ENCODE assay signal across 20 cellular contexts in the genomic region with DNA sequence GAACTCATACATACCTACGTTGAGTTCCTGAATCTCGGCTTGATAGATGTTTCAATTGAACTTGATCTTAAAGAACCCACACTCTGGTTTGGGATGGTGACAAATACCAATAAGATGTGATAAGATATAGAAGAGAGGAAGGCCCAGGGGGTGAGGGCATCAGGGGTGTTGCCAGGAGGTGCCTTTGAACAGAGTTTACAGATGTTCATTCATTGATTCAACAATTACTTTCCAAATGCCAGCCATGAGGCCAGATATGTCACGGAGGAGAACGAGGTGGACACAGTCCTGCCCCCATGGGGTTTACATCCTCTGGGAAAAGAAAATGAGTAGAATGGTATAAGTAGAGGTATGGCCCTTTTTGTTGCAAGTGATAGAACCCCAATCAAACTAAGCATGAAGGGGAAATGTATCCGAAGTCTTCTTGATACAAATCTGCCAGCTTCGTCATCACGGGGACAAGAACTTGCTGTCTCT. TPM values are rescaled to one million over a fixed set of nuclear protein-coding genes. Genes with fewer than 3 reads are reported as not detected.
DNase-seq lines count a peak whose midpoint lies in the region; ATAC-seq and TF ChIP-seq lines count a peak whose summit lies in the region.
"Had no signal": no experiment of that assay in that cellular context is flagged by ENCODE, and none has a peak within 500 bp of the region (broad histone marks: within the 10 kb centered on the region; RNA-seq: fewer than 3 reads in every experiment).

No MANE protein-coding gene starts in this region.

- H3K4me3 Mint-ChIP-seq in glutamatergic neuron (ENCODE audit: unreplicated experiment) (peak overlapping the region; percentile 66), neural crest cell (peak overlapping the region; percentile 20), Caco-2 (ENCODE audit: unreplicated experiment) (no peak overlapping the region)
- H3K4me3 Mint-ChIP-seq: activated B cell treated with CpG ODN at 0.5 μM for 24 hours had no signal

- H3K4me1 Mint-ChIP-seq in glutamatergic neuron (ENCODE audit: low read depth, unreplicated experiment) (peaks cover 9% of the 10 kb centered on the region), neural crest cell (peaks cover 5% of the 10 kb centered on the region), Caco-2 (ENCODE audit: low read depth, unreplicated experiment) (no peaks in the 10 kb centered on the region)

- H3K27me3 Mint-ChIP-seq in glutamatergic neuron (ENCODE audit: unreplicated experiment) = peaks cover 37% of the 10 kb centered on the region
- H3K27me3 Mint-ChIP-seq in neural crest cell (ENCODE audit: low read depth) = peaks cover 84% of the 10 kb centered on the region
- H3K27me3 Mint-ChIP-seq in Caco-2 (ENCODE audit: insufficient read depth, unreplicated experiment) = peaks cover 21% of the 10 kb centered on the region

- H3K4me1 ChIP-seq in left ventricle myocardium inferior = peaks cover 29% of the 10 kb centered on the region
- H3K4me1 ChIP-seq in heart right ventricle = peaks cover 8 to 30% (median 24%) of the 10 kb centered on the region in 9 donors
- H3K4me1 ChIP-seq in Caco-2 = peaks cover 4% of the 10 kb centered on the region; the same call in 1 of the 2 replicates

- H3K27ac ChIP-seq in left ventricle myocardium inferior (replicated peaks) (no peak overlapping the region), heart right ventricle (no peak overlapping the region), WERI-Rb-1 (no peak overlapping the region)
- H3K27ac ChIP-seq: pancreas, right atrium auricular region had no signal

- H3K27ac Mint-ChIP-seq in glutamatergic neuron (ENCODE audit: unreplicated experiment) (no peak overlapping the region), neural crest cell (ENCODE audit: unreplicated experiment) (no peak overlapping the region), Caco-2 (ENCODE audit: unreplicated experiment) (no peak overlapping the region)
- H3K27ac Mint-ChIP-seq: activated B cell treated with CpG ODN at 0.5 μM for 24 hours, IgD-negative memory B cell had no signal

- 64 to 68% methylated on average over 7 of the region's 7 CpGs for WGBS in heart right ventricle, 2 donors

- H3K27me3 ChIP-seq in left ventricle myocardium inferior (ENCODE audit: low read depth) = peaks cover 74% of the 10 kb centered on the region
- peaks cover 27 to 71% (median 56%) of the 10 kb centered on the region in 7 donors for H3K27me3 ChIP-seq in heart right ventricle
- H3K27me3 ChIP-seq in WERI-Rb-1 (ENCODE audit: insufficient read depth, low read depth, severe bottlenecking) = no peaks in the 10 kb centered on the region
- peaks cover 5% of the 10 kb centered on the region; the same call in 1 of the 2 replicates for H3K27me3 ChIP-seq in Caco-2 (replicated peaks; ENCODE audit: control insufficient read depth, insufficient read depth, low read length)

- DNase-seq in left ventricle myocardium inferior (no peak), heart right ventricle (no peak), glutamatergic neuron (no peak), neural crest cell (ENCODE audit: low read depth, low spot score) (no peak), WERI-Rb-1 (no peak), Caco-2 (no peak)
- DNase-seq: activated B cell treated with CpG ODN at 0.5 μM for 24 hours, cerebellar nuclear complex, GF-D8, naive B cell, NCI-H1417, NCI-H2081 treated with DMSO at 0.1 percent for 48 hours had no signal

- H3K4me3 ChIP-seq in left ventricle myocardium inferior (peak overlapping the region; percentile 44), heart right ventricle (peak overlapping the region in 1 of 10 donors; percentile 35), WERI-Rb-1 (ENCODE audit: low read depth, low read length) (no peak overlapping the region), Caco-2 (ENCODE audit: low read depth, low read length) (no peak overlapping the region)

- ATAC-seq in heart right ventricle (no peak), GM21529 (IDR thresholded peaks at IDR 0.05; ENCODE audit: unreplicated experiment) (no peak), esophagus mucosa (no peak)

- H3K36me3 Mint-ChIP-seq in glutamatergic neuron (ENCODE audit: unreplicated experiment) = peaks cover 11% of the 10 kb centered on the region
- no peaks in the 10 kb centered on the region for H3K36me3 Mint-ChIP-seq in neural crest cell (ENCODE audit: low read depth)
- H3K36me3 Mint-ChIP-seq in Caco-2 (ENCODE audit: insufficient read depth, unreplicated experiment) = no peaks in the 10 kb centered on the region
- H3K36me3 Mint-ChIP-seq: CD8-positive, alpha-beta memory T cell; IgD-negative memory B cell had no signal

- TF ChIP-seq CTCF in left ventricle myocardium inferior (IDR thresholded peaks at IDR 0.05; ENCODE audit: borderline replicate concordance) = no peak
- no peak for TF ChIP-seq CTCF in heart right ventricle (IDR thresholded peaks at IDR 0.05)
- no peak for TF ChIP-seq CTCF in glutamatergic neuron (IDR thresholded peaks at IDR 0.05; ENCODE audit: partially characterized antibody, unreplicated experiment)
- TF ChIP-seq CTCF in neural crest cell (conservative IDR thresholded peaks at IDR 0.05) = no peak
- no peak for TF ChIP-seq CTCF in WERI-Rb-1 (IDR thresholded peaks at IDR 0.05; ENCODE audit: low read depth, low read length)
- TF ChIP-seq CTCF in Caco-2 (IDR thresholded peaks at IDR 0.05; ENCODE audit: insufficient read depth in 1 of 2, low read depth in 1 of 2, low read length in 1 of 2, severe bottlenecking in 1 of 2, unreplicated experiment in 1 of 2) = no peak

- BruUV-seq in Caco-2 (replicated peaks; lab: Mats Ljungman, UMichigan) = no TSS peak

- CTCF ChIA-PET in Caco-2 (lab: Charles Lee) = no interaction called here

- H3K9me3 Mint-ChIP-seq in glutamatergic neuron (ENCODE audit: unreplicated experiment) (peaks cover 19% of the 10 kb centered on the region), neural crest cell (no peaks in the 10 kb centered on the region), Caco-2 (ENCODE audit: unreplicated experiment) (no peaks in the 10 kb centered on the region)
- H3K9me3 Mint-ChIP-seq: activated B cell treated with CpG ODN at 0.5 μM for 24 hours had no signal

- H3K9me3 ChIP-seq in left ventricle myocardium inferior (replicated peaks) (peaks cover 10% of the 10 kb centered on the region), heart right ventricle (peaks cover 0 to 18% (median 0%) of the 10 kb centered on the region in 11 donors), WERI-Rb-1 (ENCODE audit: severe bottlenecking) (peaks cover 13% of the 10 kb centered on the region), Caco-2 (no peaks in the 10 kb centered on the region)
- H3K9me3 ChIP-seq: pancreas had no signal

- intact Hi-C loops in left ventricle myocardium inferior (cut with micrococcal nuclease) = no loop called here
- intact Hi-C loops in heart right ventricle (cut with DNase I) = loop anchor here in 5 of 10 donors (2.0 to 10.0 kb wide), 7 partner anchors 28 to 236 kb away; partner anchors contain the start of genes ISG20L2 (in 1 of the 5), METTL25B (in 1 of the 5) and PEAR1 (in 1 of the 5)
- intact Hi-C loops in Caco-2 (cut with micrococcal nuclease; ENCODE audit: unreplicated experiment) = loop anchor here (10.0 kb wide), 1 partner anchor 154 kb away; no protein-coding TSS in a partner anchor

- POLR2A ChIA-PET in Caco-2 (lab: Charles Lee) = no interaction called here

- H3K36me3 ChIP-seq in left ventricle myocardium inferior (peaks cover 24% of the 10 kb centered on the region), heart right ventricle (peaks cover 0 to 24% (median 4%) of the 10 kb centered on the region in 9 donors), WERI-Rb-1 (no peaks in the 10 kb centered on the region), Caco-2 (ENCODE audit: control insufficient read depth, insufficient read depth, low read length) (no peaks in the 10 kb centered on the region)
- H3K36me3 ChIP-seq: pancreas, right atrium auricular region had no signal

RNA-seq across cellular contexts. Expression of gene LRRC71, which starts 0.7 kb away (rescaled TPM):
- total RNA-seq in left ventricle myocardium inferior (0.27 TPM), heart right ventricle (under 1 TPM in 3 of 10 donors, not detected in 7; 0.15 to 0.38 (median 0.35) TPM), glutamatergic neuron (ENCODE audit: unreplicated experiment) (not detected), neural crest cell (not detected in 2 replicates), Caco-2 (2022) (not detected in 2 replicates), esophagus mucosa (not detected)
- under 1 TPM; 0.06 to 0.51 TPM for polyA plus RNA-seq in heart right ventricle
- total RNA-seq: activated B cell treated with CpG ODN at 0.5 μM for 24 hours; CD8-positive, alpha-beta memory T cell; M059J; pancreas; right atrium auricular region; Right ventricle myocardium superior had no signal
- polyA plus RNA-seq: CD8-positive, alpha-beta memory T cell; IgD-negative memory B cell had no signal

RNA-seq across cellular contexts. Expression of gene PEAR1, which starts 27.6 kb away (rescaled TPM):
- total RNA-seq in left ventricle myocardium inferior = 7.1 TPM
- 10 to 100 TPM in 2 of 10 donors, 1 to 10 TPM in 8; 3.8 to 12.4 (median 7.1) TPM for total RNA-seq in heart right ventricle
- 10 to 100 TPM in 1 of 2 donors, 1 to 10 TPM in 1; 6.2 to 13.7 TPM for polyA plus RNA-seq in heart right ventricle
- 1.2 TPM for total RNA-seq in glutamatergic neuron (ENCODE audit: unreplicated experiment)
- 6.8 and 6.9 TPM in 2 replicates for total RNA-seq in neural crest cell
- 0.18 and 0.39 TPM in 2 replicates for total RNA-seq in Caco-2 (2022)
- total RNA-seq in esophagus mucosa = 1.6 TPM
- total RNA-seq: activated B cell treated with CpG ODN at 0.5 μM for 24 hours; CD8-positive, alpha-beta memory T cell had no signal
- polyA plus RNA-seq: CD8-positive, alpha-beta memory T cell; IgD-negative memory B cell had no signal
